Comparison of ENCODE assay signal across 23 cellular contexts in the genomic region with DNA sequence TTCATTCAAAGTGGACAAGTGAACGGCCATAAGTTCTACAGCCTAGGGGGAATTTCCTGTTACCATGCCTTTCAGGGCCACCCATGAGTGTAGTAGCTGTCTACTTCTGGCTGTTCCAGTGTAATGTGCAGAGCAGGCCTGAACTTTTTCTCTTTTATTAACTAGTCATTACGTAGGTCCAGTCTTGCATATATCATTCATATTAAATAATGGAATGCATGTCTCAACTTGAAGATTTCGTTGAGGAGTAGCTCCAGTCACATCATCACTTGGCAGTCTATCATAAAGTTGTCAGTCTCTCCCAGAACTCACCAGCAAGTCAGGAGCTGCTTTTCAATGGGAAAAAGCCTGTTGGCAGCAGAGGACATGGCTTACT. TPM values are rescaled to one million over a fixed set of nuclear protein-coding genes. Genes with fewer than 3 reads are reported as not detected.
"Had no signal": no experiment of that assay in that cellular context is flagged by ENCODE, and none has a peak within 500 bp of the region (broad histone marks: within the 10 kb centered on the region; RNA-seq: fewer than 3 reads in every experiment).

No MANE protein-coding gene starts in this region.

- H3K36me3 Mint-ChIP-seq: activated CD8-positive, alpha-beta memory T cell treated with anti-CD3 and anti-CD28 coated beads, Interleukin-2, amount 10 ng/mL, durations not matched to agents 7 days and 5 days; brain; natural killer cell had no signal

- H3K4me1 Mint-ChIP-seq: activated CD4-positive, alpha-beta T cell treated with anti-CD3 and anti-CD28 coated beads, Interleukin-2, amount 10 ng/mL, durations not matched to agents 24 days and 14 days; activated CD8-positive, alpha-beta memory T cell treated with anti-CD3 and anti-CD28 coated beads, Interleukin-2, amount 10 ng/mL, durations not matched to agents 7 days and 5 days; activated naive CD8-positive, alpha-beta T cell treated with anti-CD3 and anti-CD28 coated beads, Interleukin-2, amount 50 U/mL, for 24 hours; brain; central memory CD8-positive, alpha-beta T cell; natural killer cell had no signal

- H3K4me3 Mint-ChIP-seq: activated CD4-positive, alpha-beta T cell treated with anti-CD3 and anti-CD28 coated beads, Interleukin-2, amount 10 ng/mL, durations not matched to agents 24 days and 14 days; activated CD8-positive, alpha-beta memory T cell treated with anti-CD3 and anti-CD28 coated beads, Interleukin-2, amount 10 ng/mL, durations not matched to agents 7 days and 5 days; activated CD8-positive, alpha-beta T cell treated with anti-CD3 and anti-CD28 coated beads for 36 hours; activated naive CD8-positive, alpha-beta T cell treated with anti-CD3 and anti-CD28 coated beads, Interleukin-2, amount 50 U/mL, for 24 hours; activated T-helper 1 cell treated with anti-CD3 and anti-CD28 coated beads, Interleukin-12 subunit alpha, Interleukin-12 subunit beta, Interleukin-2, Interleukin-4 antibody, amounts not matched to agents 30 ng/mL and 10 ng/mL and 1 ng/mL, durations not matched to agents 14 hours and 24 hours and 36 hours; brain; central memory CD8-positive, alpha-beta T cell; effector memory CD8-positive, alpha-beta T cell; natural killer cell had no signal

- H3K27ac Mint-ChIP-seq: activated CD4-positive, alpha-beta T cell treated with anti-CD3 and anti-CD28 coated beads, Interleukin-2, amount 10 ng/mL, durations not matched to agents 24 days and 14 days; activated CD8-positive, alpha-beta memory T cell treated with anti-CD3 and anti-CD28 coated beads, Interleukin-2, amount 10 ng/mL, durations not matched to agents 7 days and 5 days; activated CD8-positive, alpha-beta T cell treated with anti-CD3 and anti-CD28 coated beads for 36 hours; activated naive CD8-positive, alpha-beta T cell treated with anti-CD3 and anti-CD28 coated beads, Interleukin-2, amount 50 U/mL, for 24 hours; activated T-helper 1 cell treated with anti-CD3 and anti-CD28 coated beads, Interleukin-12 subunit alpha, Interleukin-12 subunit beta, Interleukin-2, Interleukin-4 antibody, amounts not matched to agents 30 ng/mL and 10 ng/mL and 1 ng/mL, durations not matched to agents 14 hours and 24 hours and 36 hours; brain; effector memory CD8-positive, alpha-beta T cell; natural killer cell; progenitor cell of endocrine pancreas had no signal

- H3K27me3 ChIP-seq: left lung, upper lobe of right lung had no signal

- H3K9me3 ChIP-seq: left lung, upper lobe of right lung had no signal

- H3K4me3 ChIP-seq: left lung, upper lobe of right lung had no signal

- H3K36me3 ChIP-seq: left lung, upper lobe of right lung had no signal

- ATAC-seq: activated CD4-positive, CD25-positive, alpha-beta regulatory T cell treated with anti-CD3 and anti-CD28 coated beads, Interleukin-2, amount 50 U/mL, for 24 hours; activated CD8-positive, alpha-beta memory T cell treated with anti-CD3 and anti-CD28 coated beads, Interleukin-2, amount 10 ng/mL, durations not matched to agents 7 days and 5 days; activated CD8-positive, alpha-beta T cell treated with anti-CD3 and anti-CD28 coated beads for 36 hours; activated naive CD8-positive, alpha-beta T cell treated with anti-CD3 and anti-CD28 coated beads, Interleukin-2, amount 50 U/mL, for 24 hours; effector memory CD8-positive, alpha-beta T cell; natural killer cell; upper lobe of right lung had no signal

- H3K9me3 Mint-ChIP-seq: activated CD4-positive, alpha-beta T cell treated with anti-CD3 and anti-CD28 coated beads, Interleukin-2, amount 10 ng/mL, durations not matched to agents 24 days and 14 days; activated CD8-positive, alpha-beta T cell treated with anti-CD3 and anti-CD28 coated beads for 36 hours; activated naive CD8-positive, alpha-beta T cell treated with anti-CD3 and anti-CD28 coated beads, Interleukin-2, amount 50 U/mL, for 24 hours; activated T-helper 1 cell treated with anti-CD3 and anti-CD28 coated beads, Interleukin-12 subunit alpha, Interleukin-12 subunit beta, Interleukin-2, Interleukin-4 antibody, amounts not matched to agents 30 ng/mL and 10 ng/mL and 1 ng/mL, durations not matched to agents 14 hours and 24 hours and 36 hours; brain; central memory CD8-positive, alpha-beta T cell; effector memory CD8-positive, alpha-beta T cell; natural killer cell had no signal

- H3K27me3 Mint-ChIP-seq: brain, progenitor cell of endocrine pancreas had no signal

- DNase-seq: activated CD4-positive, alpha-beta T cell treated with anti-CD3 and anti-CD28 coated beads, Interleukin-2, amount 10 ng/mL, durations not matched to agents 24 days and 14 days; activated CD8-positive, alpha-beta memory T cell treated with anti-CD3 and anti-CD28 coated beads, Interleukin-2, amount 10 ng/mL, durations not matched to agents 7 days and 5 days; activated CD8-positive, alpha-beta T cell treated with anti-CD3 and anti-CD28 coated beads for 36 hours; activated gamma-delta T cell; activated naive CD4-positive, alpha-beta T cell treated with anti-CD3 and anti-CD28 coated beads, Interleukin-2, amount 50 U/mL, for 16 hours; activated naive CD8-positive, alpha-beta T cell treated with anti-CD3 and anti-CD28 coated beads, Interleukin-2, amount 50 U/mL, for 24 hours; activated T-cell treated with anti-CD3 and anti-CD28 coated beads for 4 hours; anterior cingulate cortex; effector memory CD8-positive, alpha-beta T cell; foreskin fibroblast; left lung; midbrain; natural killer cell; retina; stimulated activated CD4-positive, alpha-beta T cell treated with anti-CD3 and anti-CD28 coated beads, Interleukin-4, amount 100 ng/mL, for 24 hours; stimulated activated naive CD4-positive, alpha-beta T cell treated with Interleukin-2 at 50 U/mL for 16 hours; upper lobe of right lung had no signal

- H3K27ac ChIP-seq: left lung, upper lobe of right lung, VCaP had no signal

- H3K4me1 ChIP-seq: left lung, upper lobe of right lung had no signal

RNA-seq across cellular contexts. Expression of gene GIPC2, which starts 12.0 kb away (rescaled TPM):
- total RNA-seq: activated CD4-positive, alpha-beta T cell treated with anti-CD3 and anti-CD28 coated beads, Interleukin-2, amount 10 ng/mL, durations not matched to agents 24 days and 14 days; natural killer cell had no signal
